7 cellular contexts compared by ENCODE assay signal in genomic region chr19:15453091-15453498, GRCh38. TPM values are rescaled to one million over a fixed set of nuclear protein-coding genes. Genes with fewer than 3 reads are reported as not detected.
DNase-seq lines count a peak whose midpoint lies in the region; ATAC-seq and TF ChIP-seq lines count a peak whose summit lies in the region.
"Had no signal": no experiment of that assay in that cellular context is flagged by ENCODE, and none has a peak within 500 bp of the region (broad histone marks: within the 10 kb centered on the region; RNA-seq: fewer than 3 reads in every experiment).

No MANE protein-coding gene starts in this region.

- ATAC-seq in activated CD8-positive, alpha-beta memory T cell treated with anti-CD3 and anti-CD28 coated beads, Interleukin-2, amount 10 ng/mL, durations not matched to agents 7 days and 5 days = no peak

- H3K27ac Mint-ChIP-seq in activated CD8-positive, alpha-beta memory T cell treated with anti-CD3 and anti-CD28 coated beads, Interleukin-2, amount 10 ng/mL, durations not matched to agents 7 days and 5 days = no peak overlapping the region

- H3K9me3 ChIP-seq in BE2C (no peaks in the 10 kb centered on the region), ectodermal cell (ENCODE audit: control insufficient read depth, low read length) (no peaks in the 10 kb centered on the region), mucosa of stomach (ENCODE audit: control insufficient read depth, low read length) (no peaks in the 10 kb centered on the region)

- H3K4me3 ChIP-seq in BE2C (ENCODE audit: low read depth, low read length) (peak overlapping the region; percentile 38), ectodermal cell (ENCODE audit: insufficient read depth, low read depth, low read length) (peak overlapping the region; percentile 30), mucosa of stomach (ENCODE audit: low read length) (peak overlapping the region; percentile 60)

- WGBS in ectodermal cell, 2 experiments = 14 to 17% methylated on average over 42 of the region's 42 CpGs

- H3K36me3 ChIP-seq in BE2C = no peaks in the 10 kb centered on the region
- no peaks in the 10 kb centered on the region for H3K36me3 ChIP-seq in ectodermal cell (ENCODE audit: control insufficient read depth, insufficient read depth, low read length)
- no peaks in the 10 kb centered on the region for H3K36me3 ChIP-seq in mucosa of stomach (ENCODE audit: control insufficient read depth, insufficient read depth, low read length)

- H3K27ac ChIP-seq in ectodermal cell (ENCODE audit: insufficient read depth, low read depth, low read length, poor library complexity, severe bottlenecking) = no peak overlapping the region

- H3K27me3 Mint-ChIP-seq in activated CD8-positive, alpha-beta memory T cell treated with anti-CD3 and anti-CD28 coated beads, Interleukin-2, amount 10 ng/mL, durations not matched to agents 7 days and 5 days = no peaks in the 10 kb centered on the region

- H3K4me1 ChIP-seq in BE2C (peaks cover 8% of the 10 kb centered on the region), ectodermal cell (ENCODE audit: control insufficient read depth, insufficient read depth, low read length) (no peaks in the 10 kb centered on the region), mucosa of stomach (ENCODE audit: control insufficient read depth, insufficient read depth, low read length) (peaks cover 42% of the 10 kb centered on the region)

- TF ChIP-seq CTCF in BE2C (IDR thresholded peaks at IDR 0.05; ENCODE audit: low read depth, low read length) = no peak

- H3K4me1 Mint-ChIP-seq in activated CD8-positive, alpha-beta memory T cell treated with anti-CD3 and anti-CD28 coated beads, Interleukin-2, amount 10 ng/mL, durations not matched to agents 7 days and 5 days = peaks cover 16% of the 10 kb centered on the region

- H3K27me3 ChIP-seq in BE2C = peaks cover 20% of the 10 kb centered on the region
- H3K27me3 ChIP-seq in ectodermal cell (ENCODE audit: control insufficient read depth, insufficient read depth, low read length, poor library complexity, severe bottlenecking) = peaks cover 64% of the 10 kb centered on the region
- peaks cover 49% of the 10 kb centered on the region for H3K27me3 ChIP-seq in mucosa of stomach (ENCODE audit: control insufficient read depth, insufficient read depth, low read length)

- H3K9ac ChIP-seq in mucosa of stomach (ENCODE audit: low read length) = peak overlapping the region; percentile 45

- CTCF ChIA-PET in activated CD8-positive, alpha-beta memory T cell treated with anti-CD3 and anti-CD28 coated beads, Interleukin-2, amount 10 ng/mL, durations not matched to agents 7 days and 5 days (lab: Charles Lee) = interaction anchor here (1.0 to 1.9 kb wide), 3 partner anchors 9 to 102 kb away, joined by 3 to 7 read pairs (median 6); no protein-coding TSS in a partner anchor

- no peak overlapping the region for H3K4me3 Mint-ChIP-seq in activated CD8-positive, alpha-beta memory T cell treated with anti-CD3 and anti-CD28 coated beads, Interleukin-2, amount 10 ng/mL, durations not matched to agents 7 days and 5 days

- DNase-seq in BE2C = no peak
- no peak for DNase-seq in NCI-H345 treated with DMSO at 0.1 percent for 48 hours (lab: John Stamatoyannopoulos, UW; ENCODE audit: unreplicated experiment)
- no peak for DNase-seq in activated CD8-positive, alpha-beta memory T cell treated with anti-CD3 and anti-CD28 coated beads, Interleukin-2, amount 10 ng/mL, durations not matched to agents 7 days and 5 days
- no peak for DNase-seq in stimulated activated CD4-positive, alpha-beta T cell treated with anti-CD3 and anti-CD28 coated beads, Interleukin-15, amount 100 ng/mL, for 24 hours
- DNase-seq: central memory CD4-positive, alpha-beta T cell had no signal

- H3K36me3 Mint-ChIP-seq in activated CD8-positive, alpha-beta memory T cell treated with anti-CD3 and anti-CD28 coated beads, Interleukin-2, amount 10 ng/mL, durations not matched to agents 7 days and 5 days = peaks cover 55% of the 10 kb centered on the region

- H3K9me3 Mint-ChIP-seq in activated CD8-positive, alpha-beta memory T cell treated with anti-CD3 and anti-CD28 coated beads, Interleukin-2, amount 10 ng/mL, durations not matched to agents 7 days and 5 days (ENCODE audit: low read depth) = no peaks in the 10 kb centered on the region

RNA-seq across cellular contexts. Expression of gene WIZ, which starts 3.3 kb away (rescaled TPM):
- polyA plus RNA-seq in BE2C (2012; ENCODE audit: insufficient read depth, insufficient read length, low read depth) = 119 TPM
- polyA plus RNA-seq in ectodermal cell (2013, experiment 1 of 4) = 49.8 TPM
- 49.6 TPM for polyA plus RNA-seq in ectodermal cell (2013, experiment 2 of 4)
- polyA plus RNA-seq in ectodermal cell (2013, experiment 3 of 4) = 41.3 TPM
- 46.6 TPM for polyA plus RNA-seq in ectodermal cell (2013, experiment 4 of 4)
- total RNA-seq in activated CD8-positive, alpha-beta memory T cell treated with anti-CD3 and anti-CD28 coated beads, Interleukin-2, amount 10 ng/mL, durations not matched to agents 7 days and 5 days = 10 to 100 TPM; 29.9 to 30.8 TPM

RNA-seq across cellular contexts. Expression of gene RASAL3, which starts 11.2 kb away (rescaled TPM):
- polyA plus RNA-seq in BE2C (2012; ENCODE audit: insufficient read depth, insufficient read length, low read depth) = not detected
- polyA plus RNA-seq in ectodermal cell (2013, experiment 1 of 4) = not detected
- polyA plus RNA-seq in ectodermal cell (2013, experiment 2 of 4) = not detected
- 0.05 TPM for polyA plus RNA-seq in ectodermal cell (2013, experiment 3 of 4)
- not detected for polyA plus RNA-seq in ectodermal cell (2013, experiment 4 of 4)
- total RNA-seq in activated CD8-positive, alpha-beta memory T cell treated with anti-CD3 and anti-CD28 coated beads, Interleukin-2, amount 10 ng/mL, durations not matched to agents 7 days and 5 days = 100 to 1,000 TPM; 166 to 172 TPM

RNA-seq across cellular contexts. Expression of gene PGLYRP2, which starts 26.2 kb away (rescaled TPM):
- polyA plus RNA-seq in BE2C (2012; ENCODE audit: insufficient read depth, insufficient read length, low read depth) = not detected
- not detected for polyA plus RNA-seq in ectodermal cell (2013, experiment 1 of 4)
- polyA plus RNA-seq in ectodermal cell (2013, experiment 2 of 4) = not detected
- polyA plus RNA-seq in ectodermal cell (2013, experiment 3 of 4) = not detected
- polyA plus RNA-seq in ectodermal cell (2013, experiment 4 of 4) = not detected
- total RNA-seq in activated CD8-positive, alpha-beta memory T cell treated with anti-CD3 and anti-CD28 coated beads, Interleukin-2, amount 10 ng/mL, durations not matched to agents 7 days and 5 days = under 1 TPM; 0.09 to 0.12 TPM

RNA-seq across cellular contexts. Expression of gene AKAP8L, which starts 34.3 kb away (rescaled TPM):
- polyA plus RNA-seq in BE2C (2012; ENCODE audit: insufficient read depth, insufficient read length, low read depth) = 405 TPM
- 179 TPM for polyA plus RNA-seq in ectodermal cell (2013, experiment 1 of 4)
- 180 TPM for polyA plus RNA-seq in ectodermal cell (2013, experiment 2 of 4)
- 137 TPM for polyA plus RNA-seq in ectodermal cell (2013, experiment 3 of 4)
- 177 TPM for polyA plus RNA-seq in ectodermal cell (2013, experiment 4 of 4)
- 100 to 1,000 TPM; 105 to 116 TPM for total RNA-seq in activated CD8-positive, alpha-beta memory T cell treated with anti-CD3 and anti-CD28 coated beads, Interleukin-2, amount 10 ng/mL, durations not matched to agents 7 days and 5 days

RNA-seq across cellular contexts. Expression of gene CYP4F22, which starts 55.2 kb away (rescaled TPM):
- polyA plus RNA-seq in BE2C (2012; ENCODE audit: insufficient read depth, insufficient read length, low read depth) = not detected
- not detected for polyA plus RNA-seq in ectodermal cell (2013, experiment 1 of 4)
- not detected for polyA plus RNA-seq in ectodermal cell (2013, experiment 2 of 4)
- not detected for polyA plus RNA-seq in ectodermal cell (2013, experiment 3 of 4)
- not detected for polyA plus RNA-seq in ectodermal cell (2013, experiment 4 of 4)
- 1 to 10 TPM; 1.2 to 1.9 TPM for total RNA-seq in activated CD8-positive, alpha-beta memory T cell treated with anti-CD3 and anti-CD28 coated beads, Interleukin-2, amount 10 ng/mL, durations not matched to agents 7 days and 5 days
